Comparison of ENCODE assay signal across 17 cellular contexts in genomic region chr21:20306836-20307235, GRCh38.
DNase-seq lines count a peak whose midpoint lies in the region; ATAC-seq and TF ChIP-seq lines count a peak whose summit lies in the region.
"Had no signal": no experiment of that assay in that cellular context is flagged by ENCODE, and none has a peak within 500 bp of the region (broad histone marks: within the 10 kb centered on the region; RNA-seq: fewer than 3 reads in every experiment).

No MANE protein-coding gene starts in this region.

- TF ChIP-seq EP300 in neural cell (conservative IDR thresholded peaks at IDR 0.05; ENCODE audit: poor library complexity, severe bottlenecking) (peak; percentile 88), sigmoid colon (IDR thresholded peaks at IDR 0.05) (no peak)

- peak overlapping the region; percentile 10 for H3K4me2 ChIP-seq in neural cell (ENCODE audit: low read length)
- H3K4me2 ChIP-seq: BLaER1 treated with 17β-estradiol and CSF1 and Interleukin-3, amounts not matched to agents 10 nM and 100 nM had no signal

- no peaks in the 10 kb centered on the region for H3K79me2 ChIP-seq in neural cell (replicated peaks; ENCODE audit: insufficient read depth, low read length)

- intact Hi-C loops in sigmoid colon (cut with DNase I): no loop called here

- H3F3A ChIP-seq in neural cell (ENCODE audit: insufficient read depth, low read length, poor library complexity, severe bottlenecking): no peaks in the 10 kb centered on the region

- H3K36me3 ChIP-seq in neural cell (ENCODE audit: insufficient read depth, low read length) (no peaks in the 10 kb centered on the region), H7 (replicated peaks; ENCODE audit: control insufficient read depth, insufficient read depth, low read length) (no peaks in the 10 kb centered on the region), sigmoid colon (no peaks in the 10 kb centered on the region)
- H3K36me3 ChIP-seq: BE2C; BLaER1 treated with 17β-estradiol and CSF1 and Interleukin-3, amounts not matched to agents 10 nM and 100 nM had no signal

- no peak for TF ChIP-seq RAD21 in neural cell (conservative IDR thresholded peaks at IDR 0.05)

- H4K20me1 ChIP-seq in neural cell (ENCODE audit: insufficient read depth): no peaks in the 10 kb centered on the region
- H4K20me1 ChIP-seq: BLaER1 treated with 17β-estradiol and CSF1 and Interleukin-3, amounts not matched to agents 10 nM and 100 nM had no signal

- H3K4me1 ChIP-seq in sigmoid colon: no peaks in the 10 kb centered on the region
- H3K4me1 ChIP-seq: BE2C, Caco-2 had no signal

- H3K4me3 ChIP-seq in neural cell (ENCODE audit: low read length) (no peak overlapping the region), H7 (ENCODE audit: insufficient read depth, low read depth, low read length) (no peak overlapping the region), sigmoid colon (no peak overlapping the region)
- H3K4me3 ChIP-seq: BLaER1 treated with 17β-estradiol and CSF1 and Interleukin-3, amounts not matched to agents 10 nM and 100 nM; GM12878; GM23248 had no signal

- no peak for TF ChIP-seq POLR2A in sigmoid colon (IDR thresholded peaks at IDR 0.05)

- H3K9ac ChIP-seq in neural cell (ENCODE audit: low read length): no peak overlapping the region
- H3K9ac ChIP-seq: BLaER1 treated with 17β-estradiol and CSF1 and Interleukin-3, amounts not matched to agents 10 nM and 100 nM; GM23248 had no signal

- no peak for ATAC-seq in HG02840 (IDR thresholded peaks at IDR 0.05; ENCODE audit: low FRiP score, unreplicated experiment)
- ATAC-seq: GM12878, HCT116 had no signal

- no peak overlapping the region for H2AFZ ChIP-seq in neural cell (ENCODE audit: low read depth, low read length)
- H2AFZ ChIP-seq: GM23248 had no signal

- 88 to 91% methylated on average over 3 of the region's 3 CpGs for WGBS in sigmoid colon, 2 donors

- H3K9me2 ChIP-seq in neural cell (ENCODE audit: insufficient read depth, low read length): no peaks in the 10 kb centered on the region

- TF ChIP-seq CTCF in neural cell (IDR thresholded peaks at IDR 0.05; ENCODE audit: poor library complexity, severe bottlenecking) (no peak), sigmoid colon (IDR thresholded peaks at IDR 0.05) (no peak)

- H3K9me3 ChIP-seq in neural cell (ENCODE audit: low read length): no peaks in the 10 kb centered on the region
- no peaks in the 10 kb centered on the region for H3K9me3 ChIP-seq in sigmoid colon
- H3K9me3 ChIP-seq: BE2C; BLaER1 treated with 17β-estradiol and CSF1 and Interleukin-3, amounts not matched to agents 10 nM and 100 nM; Caco-2 had no signal

- no peaks in the 10 kb centered on the region for H3K27me3 ChIP-seq in neural cell (ENCODE audit: insufficient read depth, low read depth, low read length)
- no peaks in the 10 kb centered on the region for H3K27me3 ChIP-seq in H7 (ENCODE audit: control insufficient read depth, insufficient read depth, low read length)
- H3K27me3 ChIP-seq in sigmoid colon: no peaks in the 10 kb centered on the region
- H3K27me3 ChIP-seq: BE2C had no signal

- DNase-seq in globus pallidus (ENCODE audit: low spot score) (peak; percentile 38), superior temporal gyrus (ENCODE audit: extremely low spot score) (peak; percentile 52), H7 (no peak), sigmoid colon (no peak)
- DNase-seq: BE2C; Caco-2; CD4-positive, alpha-beta memory T cell; DMS153; DND-41; GDM1; GM23248; H9 had no signal

- no peak overlapping the region for H3K27ac ChIP-seq in neural cell (ENCODE audit: low read length)
- no peak overlapping the region for H3K27ac ChIP-seq in sigmoid colon
- H3K27ac ChIP-seq: BLaER1 treated with 17β-estradiol and CSF1 and Interleukin-3, amounts not matched to agents 10 nM and 100 nM; GM23248 had no signal

TF ChIP-seq in neural cell, 6 proteins besides CTCF, POLR2A, EP300 and RAD21:
- TF ChIP-seq REST (IDR thresholded peaks at IDR 0.05; ENCODE audit: borderline replicate concordance): no peak
- peak; percentile 62 for TF ChIP-seq POLR2AphosphoS5 (IDR thresholded peaks at IDR 0.05)

Comparison
In these comparisons a context has a peak if more than half of its experiments do, and no peak if none do; other contexts are left out.
1. DNase-seq: peak in globus pallidus (single experiment) and superior temporal gyrus (single experiment); none in H7 (single experiment) and sigmoid colon (single experiment).